21 cellular contexts compared by ENCODE assay signal in the genomic region with DNA sequence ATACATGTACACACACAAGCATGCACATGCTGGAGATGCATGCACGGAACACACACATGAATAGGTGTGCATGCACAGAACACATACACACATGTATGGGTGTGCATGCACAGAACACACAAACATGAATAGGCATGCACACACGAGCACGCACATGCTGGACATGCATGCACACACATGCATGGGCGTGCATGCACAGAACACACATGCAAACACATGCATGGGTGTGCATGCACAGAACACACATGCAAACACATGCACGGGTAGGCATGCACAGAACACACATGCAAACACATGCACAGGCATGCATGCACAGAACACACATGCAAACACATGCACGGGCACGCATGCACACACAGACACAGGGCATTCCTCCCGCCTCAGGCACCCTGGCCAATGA.
A peak's percentile ranks its signal among the peaks of the same experiment; 100 is the strongest.
DNase-seq lines count a peak whose midpoint lies in the region; ATAC-seq, FAIRE-seq and TF ChIP-seq lines count a peak whose summit lies in the region.
"Had no signal": no experiment of that assay in that cellular context is flagged by ENCODE, and none has a peak within 500 bp of the region (broad histone marks: within the 10 kb centered on the region; RNA-seq: fewer than 3 reads in every experiment).

No MANE protein-coding gene starts in this region.

- H3K27ac ChIP-seq in HepG2 (ENCODE audit: extremely low read length, insufficient read depth, low read length) (no peak overlapping the region), right lobe of liver (no peak overlapping the region), neuronal stem cell (replicated peaks; ENCODE audit: low read length) (no peak overlapping the region)
- H3K27ac ChIP-seq: 22Rv1, A549, BLaER1 had no signal

- H3K14ac ChIP-seq in neuronal stem cell (ENCODE audit: low read length): peak overlapping the region; percentile 39

- peak overlapping the region; percentile 29 for H4K8ac ChIP-seq in neuronal stem cell (ENCODE audit: low read depth, low read length)

- peaks cover 25% of the 10 kb centered on the region for H3K9me3 Mint-ChIP-seq in endothelial cell (ENCODE audit: unreplicated experiment)

- ATAC-seq in HepG2 (no peak), right lobe of liver (no peak)
- ATAC-seq: A549; CD8-positive, alpha-beta T cell; GM12878 had no signal

- H3K9ac ChIP-seq in HepG2 (ENCODE audit: insufficient read depth, low read depth, low read length) (no peak overlapping the region), neuronal stem cell (ENCODE audit: low read depth, low read length, poor library complexity) (peak overlapping the region; percentile 80)
- H3K9ac ChIP-seq: BLaER1 had no signal

- no peak overlapping the region for H2BK5ac ChIP-seq in neuronal stem cell (ENCODE audit: low read length)

- 11% methylated on average over 4 of the region's 8 CpGs for WGBS in HepG2 (ENCODE audit: low lambda C conversion rate)
- WGBS in right lobe of liver (ENCODE audit: insufficient coverage, low coverage, low lambda C conversion rate, missing lambda C conversion rate): 76% methylated on average over 6 of the region's 8 CpGs
- no CpG with 5 or more reads among the region's 8 CpGs for WGBS in neuronal stem cell (ENCODE audit: extremely low coverage in 2 of 2, insufficient read length in 2 of 2, insufficient replicate concordance in 1 of 2), 2 donors

- peak overlapping the region; percentile 70 for H3K18ac ChIP-seq in neuronal stem cell (ENCODE audit: low read length)

- H3K4me3 ChIP-seq in HepG2 (replicated peaks in 1 of 3; ENCODE audit: insufficient read depth in 1 of 3, low read depth in 2 of 3, low read length in 3 of 3) (no peak overlapping the region), right lobe of liver (no peak overlapping the region), neuronal stem cell (ENCODE audit: low read length in 2 of 2) (peak overlapping the region in 1 of 2 donors; percentile 66)
- H3K4me3 ChIP-seq: A549, BLaER1, GM12878, HAP-1 had no signal

- intact Hi-C loops in HepG2 (cut with micrococcal nuclease; ENCODE audit: unreplicated experiment): no loop called here
- intact Hi-C loops in right lobe of liver (cut with DNase I): no loop called here

- peaks cover 10% of the 10 kb centered on the region for H3K27me3 Mint-ChIP-seq in endothelial cell (ENCODE audit: unreplicated experiment)

- peak overlapping the region; percentile 46 for H4K91ac ChIP-seq in neuronal stem cell (ENCODE audit: low read depth, low read length, poor library complexity)

- H2AFZ ChIP-seq in HepG2 (ENCODE audit: low read length) (no peak overlapping the region), neuronal stem cell (ENCODE audit: low read length) (no peak overlapping the region)

- H3K79me1 ChIP-seq in neuronal stem cell (ENCODE audit: low read depth, low read length): peaks cover 2% of the 10 kb centered on the region

- TF ChIP-seq EP300 in HepG2 (IDR thresholded peaks at IDR 0.05; ENCODE audit: low read depth in 2 of 2, low read length in 2 of 2) (no peak), HepG2 (CRISPR knock-in tag; IDR thresholded peaks at IDR 0.05; ENCODE audit: borderline replicate concordance) (no peak)

- POLR2A ChIA-PET in HepG2 (lab: Yijun Ruan, JAX): no interaction called here

- no peak for TF ChIP-seq CTCF in HepG2 (CRISPR knock-in tag; IDR thresholded peaks at IDR 0.05)
- TF ChIP-seq CTCF in right lobe of liver (IDR thresholded peaks at IDR 0.05): no peak
- no peak for TF ChIP-seq CTCF in endothelial cell (IDR thresholded peaks at IDR 0.05; ENCODE audit: unreplicated experiment)

- no peaks in the 10 kb centered on the region for H3K4me1 ChIP-seq in HepG2 (ENCODE audit: insufficient read depth, low read length)
- H3K4me1 ChIP-seq in right lobe of liver: no peaks in the 10 kb centered on the region
- peaks cover 0 to 5% of the 10 kb centered on the region in 2 donors for H3K4me1 ChIP-seq in neuronal stem cell (ENCODE audit: control insufficient read depth in 2 of 2, insufficient read depth in 1 of 2, low read depth in 1 of 2, low read length in 2 of 2)
- H3K4me1 ChIP-seq: A549, BLaER1, HAP-1 had no signal

- H3K36me3 Mint-ChIP-seq in endothelial cell (ENCODE audit: low read depth, unreplicated experiment): peaks cover 11% of the 10 kb centered on the region
- H3K36me3 Mint-ChIP-seq: CD14-positive monocyte; CD8-positive, alpha-beta T cell had no signal

- CTCF ChIA-PET in HepG2 (lab: Yijun Ruan, JAX; ENCODE audit: low intra/inter-chr PET ratio, low total read pairs): no interaction called here

- no TSS peak for BruUV-seq in HepG2 (replicated peaks; lab: Mats Ljungman, UMichigan)

- in situ Hi-C loops in HepG2 (cut with HindIII; ENCODE audit: extremely low pct_ligation_motif_present, low pct_unique_long_range_greater_than_20kb): no loop called here

- no peak overlapping the region for H2BK120ac ChIP-seq in neuronal stem cell (ENCODE audit: low read depth, low read length)

- TF ChIP-seq POLR2A in HepG2 (IDR thresholded peaks at IDR 0.05; ENCODE audit: insufficient read depth in 1 of 2, low read depth in 2 of 2, low read length in 2 of 2) (no peak), right lobe of liver (IDR thresholded peaks at IDR 0.05) (no peak)

- H3K4me1 Mint-ChIP-seq in endothelial cell (ENCODE audit: unreplicated experiment): no peaks in the 10 kb centered on the region
- H3K4me1 Mint-ChIP-seq: CD14-positive monocyte had no signal

- no peak overlapping the region for H3K4me2 ChIP-seq in HepG2 (ENCODE audit: low read depth, low read length)
- no peak overlapping the region for H3K4me2 ChIP-seq in neuronal stem cell (ENCODE audit: insufficient read depth, low read length, poor library complexity, severe bottlenecking)
- H3K4me2 ChIP-seq: A549, BLaER1 had no signal

- no peak overlapping the region for H2BK15ac ChIP-seq in neuronal stem cell (ENCODE audit: low read length)

- peak overlapping the region; percentile 25 for H3K4me3 Mint-ChIP-seq in endothelial cell (ENCODE audit: unreplicated experiment)
- H3K4me3 Mint-ChIP-seq: CD14-positive monocyte; CD8-positive, alpha-beta T cell had no signal

- H3K4ac ChIP-seq in neuronal stem cell (ENCODE audit: low read length): peak overlapping the region; percentile 90

- no peaks in the 10 kb centered on the region for H3K36me3 ChIP-seq in HepG2 (replicated peaks in 1 of 2; ENCODE audit: control insufficient read depth in 1 of 2, insufficient read depth in 2 of 2, low read length in 2 of 2)
- H3K36me3 ChIP-seq in right lobe of liver: no peaks in the 10 kb centered on the region
- H3K36me3 ChIP-seq in neuronal stem cell (replicated peaks in 1 of 2; ENCODE audit: control insufficient read depth in 2 of 2, insufficient read depth in 2 of 2, low read length in 2 of 2): peaks cover 0 to 6% of the 10 kb centered on the region in 2 donors
- H3K36me3 ChIP-seq: BLaER1, HAP-1 had no signal

- no peaks in the 10 kb centered on the region for H4K20me1 ChIP-seq in HepG2 (ENCODE audit: insufficient read depth, low read length)
- H4K20me1 ChIP-seq: BLaER1 had no signal

- no peak for TF ChIP-seq RAD21 in HepG2 (CRISPR knock-in tag; IDR thresholded peaks at IDR 0.05)

- no peak overlapping the region for H3K27ac Mint-ChIP-seq in endothelial cell (ENCODE audit: unreplicated experiment)
- H3K27ac Mint-ChIP-seq: CD8-positive, alpha-beta T cell had no signal

- FAIRE-seq in HepG2 (lab: Jason Lieb, UNC): no peak
- FAIRE-seq: A549, GM12878, GM19239 had no signal

- peak overlapping the region; percentile 50 for H3K23ac ChIP-seq in neuronal stem cell (ENCODE audit: low read depth, low read length, poor library complexity)

- no peak for DNase-seq in HepG2 (ENCODE audit: low spot score)
- no peak for DNase-seq in right lobe of liver
- no peak for DNase-seq in endothelial cell (ENCODE audit: low spot score)
- no peak for DNase-seq in neuronal stem cell (ENCODE audit: low spot score)
- no peak for DNase-seq in activated CD8-positive, alpha-beta memory T cell treated with anti-CD3 and anti-CD28 coated beads for 24 hours
- DNase-seq in Ammon's horn (ENCODE audit: low spot score): no peak
- no peak for DNase-seq in NK-92 treated with Interleukin-12 subunit alpha and Interleukin-12 subunit beta, amount 100 ng/mL, for 24 hours (lab: John Stamatoyannopoulos, UW)
- DNase-seq: AML-193; CD8-positive, alpha-beta T cell; DMS 273 treated with DMSO at 0.1 percent for 48 hours; DMS53; DND-41; EL; IMR-90 had no signal

- no peak overlapping the region for H2BK12ac ChIP-seq in neuronal stem cell (ENCODE audit: low read length)

- peaks cover 15% of the 10 kb centered on the region for H3K9me3 ChIP-seq in HepG2 (ENCODE audit: low read length)
- peaks cover 0 to 2% (median 0%) of the 10 kb centered on the region in 4 donors for H3K9me3 ChIP-seq in right lobe of liver
- peaks cover 12 to 14% of the 10 kb centered on the region in 2 donors for H3K9me3 ChIP-seq in neuronal stem cell (replicated peaks in 1 of 2; ENCODE audit: control insufficient read depth in 2 of 2, insufficient read depth in 1 of 2, low read depth in 1 of 2, low read length in 2 of 2)
- H3K9me3 ChIP-seq: HAP-1 had no signal

- H2AK5ac ChIP-seq in neuronal stem cell (ENCODE audit: low read depth, low read length): no peak overlapping the region

- H3K27me3 ChIP-seq in HepG2 (ENCODE audit: control insufficient read depth in 1 of 2, insufficient read depth in 2 of 2, low read length in 2 of 2) (no peaks in the 10 kb centered on the region), right lobe of liver (no peaks in the 10 kb centered on the region), neuronal stem cell (ENCODE audit: control insufficient read depth in 3 of 3, insufficient read depth in 3 of 3, low read depth in 1 of 3, low read length in 3 of 3) (peaks cover 0 to 5% (median 0%) of the 10 kb centered on the region in 3 experiments)
- H3K27me3 ChIP-seq: BLaER1 had no signal

- H3K79me2 ChIP-seq in HepG2 (ENCODE audit: insufficient read depth, low read length): no peaks in the 10 kb centered on the region

TF ChIP-seq in HepG2, 621 proteins besides CTCF, POLR2A, EP300 and RAD21:
- TF ChIP-seq MNT (IDR thresholded peaks at IDR 0.05) (peak; percentile 92), ZBTB1 (CRISPR knock-in tag; IDR thresholded peaks at IDR 0.05; ENCODE audit: borderline replicate concordance) (no peak)
